1 cellular context compared by ENCODE assay signal in the genomic region with DNA sequence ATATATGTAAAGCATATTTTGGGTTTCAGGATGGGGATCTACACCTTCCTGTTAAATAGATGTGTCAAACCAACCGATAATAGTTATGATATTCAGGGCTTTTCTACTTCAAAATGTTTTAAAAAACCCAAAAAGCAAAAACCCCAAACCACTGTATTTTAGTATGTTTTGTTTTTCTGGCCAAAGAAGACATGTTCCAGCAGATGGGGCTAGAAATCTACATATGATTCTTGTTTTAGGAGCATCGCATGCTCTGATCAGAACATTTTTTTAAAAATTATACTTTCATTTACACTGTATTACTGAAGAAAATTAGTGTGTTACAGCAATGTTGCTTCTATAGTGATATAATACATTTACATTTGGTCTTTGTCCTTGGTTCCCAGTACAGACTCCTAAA.
TF ChIP-seq lines count a peak whose summit lies in the region.

No MANE protein-coding gene starts in this region.

TF ChIP-seq in K562, 482 proteins besides CTCF, POLR2A, EP300 and RAD21 (continued from another document):
- TF ChIP-seq, protein P1, sequence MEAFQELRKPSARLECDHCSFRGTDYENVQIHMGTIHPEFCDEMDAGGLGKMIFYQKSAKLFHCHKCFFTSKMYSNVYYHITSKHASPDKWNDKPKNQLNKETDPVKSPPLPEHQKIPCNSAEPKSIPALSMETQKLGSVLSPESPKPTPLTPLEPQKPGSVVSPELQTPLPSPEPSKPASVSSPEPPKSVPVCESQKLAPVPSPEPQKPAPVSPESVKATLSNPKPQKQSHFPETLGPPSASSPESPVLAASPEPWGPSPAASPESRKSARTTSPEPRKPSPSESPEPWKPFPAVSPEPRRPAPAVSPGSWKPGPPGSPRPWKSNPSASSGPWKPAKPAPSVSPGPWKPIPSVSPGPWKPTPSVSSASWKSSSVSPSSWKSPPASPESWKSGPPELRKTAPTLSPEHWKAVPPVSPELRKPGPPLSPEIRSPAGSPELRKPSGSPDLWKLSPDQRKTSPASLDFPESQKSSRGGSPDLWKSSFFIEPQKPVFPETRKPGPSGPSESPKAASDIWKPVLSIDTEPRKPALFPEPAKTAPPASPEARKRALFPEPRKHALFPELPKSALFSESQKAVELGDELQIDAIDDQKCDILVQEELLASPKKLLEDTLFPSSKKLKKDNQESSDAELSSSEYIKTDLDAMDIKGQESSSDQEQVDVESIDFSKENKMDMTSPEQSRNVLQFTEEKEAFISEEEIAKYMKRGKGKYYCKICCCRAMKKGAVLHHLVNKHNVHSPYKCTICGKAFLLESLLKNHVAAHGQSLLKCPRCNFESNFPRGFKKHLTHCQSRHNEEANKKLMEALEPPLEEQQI (IDR thresholded peaks at IDR 0.05): no peak
- TF ChIP-seq SREBF1 (IDR thresholded peaks at IDR 0.05; ENCODE audit: borderline replicate concordance, low read depth, low read length) (no peak), POLR2AphosphoS5 (IDR thresholded peaks at IDR 0.05; ENCODE audit: control insufficient read depth, insufficient read depth, low read depth, low read length) (no peak), TSC22D4 (tag; IDR thresholded peaks at IDR 0.05) (no peak), HNRNPLL (IDR thresholded peaks at IDR 0.05; ENCODE audit: low read depth, low read length, poor library complexity, severe bottlenecking) (no peak), RFX5 (IDR thresholded peaks at IDR 0.05; ENCODE audit: low read depth, low read length) (no peak)
- TF ChIP-seq, protein P2, sequence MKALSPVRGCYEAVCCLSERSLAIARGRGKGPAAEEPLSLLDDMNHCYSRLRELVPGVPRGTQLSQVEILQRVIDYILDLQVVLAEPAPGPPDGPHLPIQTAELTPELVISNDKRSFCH (CRISPR knock-in tag; IDR thresholded peaks at IDR 0.05): no peak
- TF ChIP-seq, protein P2 (tag; IDR thresholded peaks at IDR 0.05): no peak
- TF ChIP-seq, protein P3, sequence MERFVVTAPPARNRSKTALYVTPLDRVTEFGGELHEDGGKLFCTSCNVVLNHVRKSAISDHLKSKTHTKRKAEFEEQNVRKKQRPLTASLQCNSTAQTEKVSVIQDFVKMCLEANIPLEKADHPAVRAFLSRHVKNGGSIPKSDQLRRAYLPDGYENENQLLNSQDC (CRISPR knock-in tag; IDR thresholded peaks at IDR 0.05): no peak
- TF ChIP-seq, protein P4, sequence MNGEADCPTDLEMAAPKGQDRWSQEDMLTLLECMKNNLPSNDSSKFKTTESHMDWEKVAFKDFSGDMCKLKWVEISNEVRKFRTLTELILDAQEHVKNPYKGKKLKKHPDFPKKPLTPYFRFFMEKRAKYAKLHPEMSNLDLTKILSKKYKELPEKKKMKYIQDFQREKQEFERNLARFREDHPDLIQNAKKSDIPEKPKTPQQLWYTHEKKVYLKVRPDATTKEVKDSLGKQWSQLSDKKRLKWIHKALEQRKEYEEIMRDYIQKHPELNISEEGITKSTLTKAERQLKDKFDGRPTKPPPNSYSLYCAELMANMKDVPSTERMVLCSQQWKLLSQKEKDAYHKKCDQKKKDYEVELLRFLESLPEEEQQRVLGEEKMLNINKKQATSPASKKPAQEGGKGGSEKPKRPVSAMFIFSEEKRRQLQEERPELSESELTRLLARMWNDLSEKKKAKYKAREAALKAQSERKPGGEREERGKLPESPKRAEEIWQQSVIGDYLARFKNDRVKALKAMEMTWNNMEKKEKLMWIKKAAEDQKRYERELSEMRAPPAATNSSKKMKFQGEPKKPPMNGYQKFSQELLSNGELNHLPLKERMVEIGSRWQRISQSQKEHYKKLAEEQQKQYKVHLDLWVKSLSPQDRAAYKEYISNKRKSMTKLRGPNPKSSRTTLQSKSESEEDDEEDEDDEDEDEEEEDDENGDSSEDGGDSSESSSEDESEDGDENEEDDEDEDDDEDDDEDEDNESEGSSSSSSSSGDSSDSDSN (IDR thresholded peaks at IDR 0.05; ENCODE audit: borderline replicate concordance in 1 of 2, low read depth in 2 of 2, low read length in 2 of 2): no peak
